In the genomic region with DNA sequence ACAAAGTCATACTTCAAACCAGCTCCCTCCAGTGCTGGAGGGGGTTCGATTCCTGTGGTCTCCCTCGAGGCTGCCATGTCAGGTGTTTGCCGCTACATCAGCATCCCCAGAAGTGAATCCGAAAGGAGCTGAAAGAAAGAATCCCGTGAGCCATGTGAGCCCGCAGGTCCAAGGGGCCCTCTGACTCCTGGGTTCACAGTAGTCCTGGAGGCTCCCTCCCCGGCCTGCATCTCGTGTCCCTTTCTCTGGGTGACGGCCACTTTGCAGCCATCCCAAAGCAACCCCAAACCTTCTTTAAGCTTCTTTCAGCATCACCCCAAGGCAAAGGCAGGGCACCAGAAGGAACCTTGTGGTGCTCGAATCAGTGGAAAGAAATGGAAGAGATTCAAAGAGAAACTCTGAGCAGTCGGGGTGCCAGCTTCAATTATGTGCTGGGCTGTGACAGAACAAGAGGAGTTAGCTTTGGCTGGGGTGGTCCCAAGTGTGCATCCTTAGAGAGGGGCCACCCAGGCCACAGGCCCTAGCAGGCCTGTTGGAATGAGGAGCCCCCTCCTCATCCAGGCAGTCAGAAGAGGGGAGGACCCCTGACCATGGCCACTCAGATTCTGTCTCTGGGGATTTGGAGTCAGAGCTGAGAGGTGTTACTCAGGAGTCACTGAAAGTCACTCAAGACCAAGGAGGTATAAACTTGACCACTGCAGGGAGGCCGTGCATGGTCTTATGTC, we compare ENCODE assay signal across 22 cellular contexts. TPM values are rescaled to one million over a fixed set of nuclear protein-coding genes. Genes with fewer than 3 reads are reported as not detected.
DNase-seq lines count a peak whose midpoint lies in the region; TF ChIP-seq lines count a peak whose summit lies in the region.
"Had no signal": no experiment of that assay in that cellular context is flagged by ENCODE, and none has a peak within 500 bp of the region (broad histone marks: within the 10 kb centered on the region; RNA-seq: fewer than 3 reads in every experiment).

No MANE protein-coding gene starts in this region.

- no peaks in the 10 kb centered on the region for H3K4me1 ChIP-seq in osteoblast (ENCODE audit: insufficient read depth, low read length)
- H3K4me1 ChIP-seq: BE2C had no signal

- no peaks in the 10 kb centered on the region for H3K79me2 ChIP-seq in osteoblast (ENCODE audit: insufficient read depth, low read length)

- no peak overlapping the region for H2AFZ ChIP-seq in osteoblast (ENCODE audit: low read length)

- H3K4me3 ChIP-seq in osteoblast (ENCODE audit: insufficient read depth, low read length): no peak overlapping the region

- H3K4me3 Mint-ChIP-seq in activated T-cell treated with anti-CD3 and anti-CD28 coated beads, Interleukin-2, amount 50 U/mL, for 24 hours: no peak overlapping the region
- H3K4me3 Mint-ChIP-seq: CD4-positive, CD25-positive, alpha-beta regulatory T cell had no signal

- DNase-seq in activated T-cell treated with anti-CD3 and anti-CD28 coated beads, Interleukin-2, amount 50 U/mL, for 24 hours: peak; percentile 13
- DNase-seq in activated T-cell treated with anti-CD3 and anti-CD28 coated beads, Interleukin-2, amount 50 U/mL, for 1 hour: no peak
- DNase-seq in ecto neural progenitor cell (ENCODE audit: low spot score) (peak; percentile 25), osteoblast (ENCODE audit: insufficient read length, low spot score, missing footprints) (peak; percentile 66), ureter (ENCODE audit: low spot score) (peak; percentile 28), NCI-H2196 treated with DMSO at 0.1 percent for 48 hours (lab: John Stamatoyannopoulos, UW; ENCODE audit: unreplicated experiment) (no peak), NCI-H1436 (lab: John Stamatoyannopoulos, UW) (no peak)
- no peak for DNase-seq in activated CD4-positive, alpha-beta T cell treated with anti-CD3 and anti-CD28 coated beads for 4 hours
- DNase-seq: BE2C; CD4-positive, CD25-positive, alpha-beta regulatory T cell; COR-L47; DMS 273 treated with DMSO at 0.1 percent for 48 hours; DND-41; KG1; NCI-H1105 treated with DMSO at 0.1 percent for 48 hours; NCI-H1694 treated with DMSO at 0.1 percent for 48 hours; NCI-H2107; NCI-H226; NCI-H524 had no signal

- no peak overlapping the region for H3K27ac ChIP-seq in osteoblast (ENCODE audit: low read depth, low read length)

- H3K9me3 Mint-ChIP-seq in activated T-cell treated with anti-CD3 and anti-CD28 coated beads, Interleukin-2, amount 50 U/mL, for 24 hours: no peaks in the 10 kb centered on the region
- H3K9me3 Mint-ChIP-seq: CD4-positive, CD25-positive, alpha-beta regulatory T cell had no signal

- no peak overlapping the region for H3K4me2 ChIP-seq in osteoblast (ENCODE audit: insufficient read depth, low read length)

- no peak overlapping the region for H3K27ac Mint-ChIP-seq in activated T-cell treated with anti-CD3 and anti-CD28 coated beads, Interleukin-2, amount 50 U/mL, for 24 hours

- no peaks in the 10 kb centered on the region for H3K36me3 ChIP-seq in osteoblast (ENCODE audit: insufficient read depth, low read length)
- H3K36me3 ChIP-seq: BE2C had no signal

- no peaks in the 10 kb centered on the region for H4K20me1 ChIP-seq in osteoblast (ENCODE audit: insufficient read depth, low read length)

- peaks cover 42% of the 10 kb centered on the region for H3K27me3 Mint-ChIP-seq in activated T-cell treated with anti-CD3 and anti-CD28 coated beads, Interleukin-2, amount 50 U/mL, for 24 hours

- no peaks in the 10 kb centered on the region for H3K9me3 ChIP-seq in osteoblast (ENCODE audit: low read depth, low read length)
- H3K9me3 ChIP-seq: BE2C had no signal

- TF ChIP-seq CTCF in osteoblast (IDR thresholded peaks at IDR 0.05; ENCODE audit: extremely low read depth, low read depth, low read length): no peak

- peaks cover 2% of the 10 kb centered on the region for H3K4me1 Mint-ChIP-seq in activated T-cell treated with anti-CD3 and anti-CD28 coated beads, Interleukin-2, amount 50 U/mL, for 24 hours (ENCODE audit: low read depth)

- no peaks in the 10 kb centered on the region for H3K36me3 Mint-ChIP-seq in activated T-cell treated with anti-CD3 and anti-CD28 coated beads, Interleukin-2, amount 50 U/mL, for 24 hours (ENCODE audit: low read depth)
- H3K36me3 Mint-ChIP-seq: CD4-positive, CD25-positive, alpha-beta regulatory T cell had no signal

- peaks cover 79% of the 10 kb centered on the region for H3K27me3 ChIP-seq in osteoblast (ENCODE audit: insufficient read depth, low read length)
- H3K27me3 ChIP-seq: BE2C had no signal

RNA-seq across cellular contexts. Expression of gene CIB4, which starts 59.7 kb away (rescaled TPM):
- total RNA-seq in osteoblast: not detected in 2 replicates
- not detected for total RNA-seq in ureter
- total RNA-seq: CD4-positive, CD25-positive, alpha-beta regulatory T cell; G401; H4; RPMI7951 had no signal

Comparison
In these comparisons a context has a peak if more than half of its experiments do, and no peak if none do; other contexts are left out.
1. DNase-seq: peak in activated T-cell treated with anti-CD3 and anti-CD28 coated beads, Interleukin-2, amount 50 U/mL, for 24 hours (single experiment), ecto neural progenitor cell (single experiment), osteoblast (single experiment) and ureter (single experiment); none in activated T-cell treated with anti-CD3 and anti-CD28 coated beads, Interleukin-2, amount 50 U/mL, for 1 hour (single experiment), NCI-H2196 treated with DMSO at 0.1 percent for 48 hours (single experiment), NCI-H1436 (single experiment) and activated CD4-positive, alpha-beta T cell treated with anti-CD3 and anti-CD28 coated beads for 4 hours (0 of 2).